Comparison of ENCODE assay signal across 18 cellular contexts in genomic region chr17:18695143-18695542, GRCh38. TPM values are rescaled to one million over a fixed set of nuclear protein-coding genes. Genes with fewer than 3 reads are reported as not detected.
"Had no signal": no experiment of that assay in that cellular context is flagged by ENCODE, and none has a peak within 500 bp of the region (broad histone marks: within the 10 kb centered on the region; RNA-seq: fewer than 3 reads in every experiment).

No MANE protein-coding gene starts in this region.

RNA-seq across cellular contexts. Expression of gene FBXW10, which starts 48.7 kb away (rescaled TPM):
- total RNA-seq: natural killer cell, osteoblast, suprapubic skin, upper lobe of right lung, urinary bladder had no signal
- polyA plus RNA-seq: naive thymus-derived CD4-positive, alpha-beta T cell; smooth muscle cell had no signal

RNA-seq across cellular contexts. Expression of gene TBC1D28, which starts 51.0 kb away (rescaled TPM):
- total RNA-seq: naive thymus-derived CD4-positive, alpha-beta T cell; natural killer cell; occipital lobe; osteoblast; ovary; psoas muscle; renal cortical epithelial cell; right cardiac atrium; right lobe of liver; smooth muscle cell; spleen; suprapubic skin; transverse colon; upper lobe of right lung; urinary bladder; uterus had no signal
- polyA plus RNA-seq: naive thymus-derived CD4-positive, alpha-beta T cell; ovary; psoas muscle; right cardiac atrium; sigmoid colon; spleen; thymus; urinary bladder had no signal
